Comparison of ENCODE assay signal across 5 cellular contexts in genomic region chr9:70540016-70540415, GRCh38.
"Had no signal": no experiment of that assay in that cellular context is flagged by ENCODE, and none has a peak within 500 bp of the region (broad histone marks: within the 10 kb centered on the region; RNA-seq: fewer than 3 reads in every experiment).

No MANE protein-coding gene starts in this region.

- H3K4me3 ChIP-seq: GM23338 had no signal

- H3K4me1 Mint-ChIP-seq: IgD-negative memory B cell had no signal

- DNase-seq: H9, HCEC 1CT, KBM-7 had no signal

- H2AFZ ChIP-seq: GM23338 had no signal

- H3K36me3 Mint-ChIP-seq: IgD-negative memory B cell had no signal

- H3K4me3 Mint-ChIP-seq: GM23338, H9, IgD-negative memory B cell had no signal

- H3K27ac Mint-ChIP-seq: IgD-negative memory B cell had no signal

- H3K4me2 ChIP-seq: GM23338 had no signal

- ATAC-seq: GM23338 had no signal

- H3K9me3 Mint-ChIP-seq: GM23338, H9, IgD-negative memory B cell had no signal
